8 cellular contexts compared by ENCODE assay signal in genomic region chr7:48035301-48035966, GRCh38. TPM values are rescaled to one million over a fixed set of nuclear protein-coding genes. Genes with fewer than 3 reads are reported as not detected.
DNase-seq lines count a peak whose midpoint lies in the region; ATAC-seq and TF ChIP-seq lines count a peak whose summit lies in the region.

TSS of gene C7orf57 (plus strand) at chr7:48035543. CDS start at chr7:48036309, 766 bp downstream.

- in situ Hi-C loops in SK-MEL-5 (cut with HindIII; ENCODE audit: low pct_unique_long_range_greater_than_20kb, low sequenced_read_pairs) = no loop called here

- TF ChIP-seq CTCF in omental fat pad (IDR thresholded peaks at IDR 0.05) = no peak

- H3K36me3 Mint-ChIP-seq in activated naive CD4-positive, alpha-beta T cell treated with anti-CD3 and anti-CD28 coated beads, Interleukin-2, amount 50 U/mL, for 72 hours = peaks cover 0 to 5% of the 10 kb centered on the region in 2 donors

- no peak within 1 kb of the TSS for H3K27ac ChIP-seq in substantia nigra (ENCODE audit: low read depth, low read length, poor library complexity, severe bottlenecking)

- no peaks in the 10 kb centered on the region for H3K9me3 Mint-ChIP-seq in activated naive CD4-positive, alpha-beta T cell treated with anti-CD3 and anti-CD28 coated beads, Interleukin-2, amount 50 U/mL, for 72 hours

- H3K27ac Mint-ChIP-seq in activated naive CD4-positive, alpha-beta T cell treated with anti-CD3 and anti-CD28 coated beads, Interleukin-2, amount 50 U/mL, for 72 hours = peak within 1 kb of the TSS; percentile 8 to 57

- intact Hi-C loops in Right ventricle myocardium inferior (cut with DNase I) = loop anchor here (2.0 kb wide), 2 partner anchors 53 to 75 kb away; partner anchors contain the start of gene UPP1

- ATAC-seq in GM21619 (IDR thresholded peaks at IDR 0.05; ENCODE audit: unreplicated experiment) = peak; percentile 98
- peak; percentile 99 to 100 for ATAC-seq in activated naive CD4-positive, alpha-beta T cell treated with anti-CD3 and anti-CD28 coated beads, Interleukin-2, amount 50 U/mL, for 72 hours
- peak; percentile 99 for ATAC-seq in Right ventricle myocardium inferior
- peak; percentile 98 for ATAC-seq in omental fat pad (ENCODE audit: low FRiP score)

- DNase-seq in DMS53 (lab: John Stamatoyannopoulos, UW) (peak; percentile 97), HuH-7.5 (ENCODE audit: low spot score) (peak; percentile 89), SK-MEL-5 (ENCODE audit: low read depth, low spot score) (peak; percentile 93), Right ventricle myocardium inferior (ENCODE audit: missing footprints) (peak; percentile 97), omental fat pad (ENCODE audit: low spot score) (peak; percentile 71), substantia nigra (lab: John Stamatoyannopoulos, UW) (peak in 48 of 49 donors; percentile 19 to 92 (median 74))
- peak; percentile 81 to 88 for DNase-seq in activated naive CD4-positive, alpha-beta T cell treated with anti-CD3 and anti-CD28 coated beads, Interleukin-2, amount 50 U/mL, for 72 hours (ENCODE audit: low spot score in 2 of 2)

RNA-seq across cellular contexts. Expression of gene C7orf57, which starts in this region (rescaled TPM):
- 0.48 and 0.79 TPM in 2 replicates for total RNA-seq in SK-MEL-5 (2014; rRNA removed; shearing (Covaris generic))
- polyA plus RNA-seq in SK-MEL-5 (2015; cell fraction: cytosol; rRNA removed) = 0.19 and 0.52 TPM in 2 replicates
- 1.3 and 8.4 TPM in 2 replicates for polyA plus RNA-seq in SK-MEL-5 (2015; cell fraction: nucleus; rRNA removed)
- under 1 TPM in 1 of 2 donors, not detected in 1; 0.25 TPM for total RNA-seq in activated naive CD4-positive, alpha-beta T cell treated with anti-CD3 and anti-CD28 coated beads, Interleukin-2, amount 50 U/mL, for 72 hours
- total RNA-seq in Right ventricle myocardium inferior = not detected
- total RNA-seq in omental fat pad = under 1 TPM in 1 of 4 donors, not detected in 3; 0.24 TPM

Comparison
In these comparisons a context has a peak if more than half of its experiments do, and no peak if none do; other contexts are left out.
1. Peak in DNase-seq and ATAC-seq in activated naive CD4-positive, alpha-beta T cell treated with anti-CD3 and anti-CD28 coated beads, Interleukin-2, amount 50 U/mL, for 72 hours; RNA of the gene not detected or under 1 TPM.
2. Peak in DNase-seq and ATAC-seq in Right ventricle myocardium inferior; RNA of the gene not detected or under 1 TPM.
3. Peak in DNase-seq and ATAC-seq in omental fat pad; RNA of the gene not detected or under 1 TPM.